8 cellular contexts compared by ENCODE assay signal in genomic region chr19:33438016-33438671, GRCh38.
A peak's percentile ranks its signal among the peaks of the same experiment; 100 is the strongest.
DNase-seq lines count a peak whose midpoint lies in the region; ATAC-seq and TF ChIP-seq lines count a peak whose summit lies in the region.

No MANE protein-coding gene starts in this region.

- TF ChIP-seq POLR2A in testis (IDR thresholded peaks at IDR 0.05) = no peak

- intact Hi-C loops in heart right ventricle (cut with DNase I) (no loop called here), testis (cut with DNase I; ENCODE audit: low total_unique reads) (loop anchor here (10.0 kb wide), 1 partner anchor 337 kb away; no protein-coding TSS in a partner anchor)

- H3K27ac ChIP-seq in heart right ventricle (no peak overlapping the region), testis (no peak overlapping the region)

- ATAC-seq in heart right ventricle (peak in 7 of 8 donors; percentile 35 to 76 (median 56)), HG03457 (IDR thresholded peaks at IDR 0.05; ENCODE audit: unreplicated experiment) (no peak), HG03439 (IDR thresholded peaks at IDR 0.05; ENCODE audit: unreplicated experiment) (no peak)

- H3K4me3 ChIP-seq in heart right ventricle = no peak overlapping the region
- no peak overlapping the region for H3K4me3 ChIP-seq in testis

- H3K36me3 ChIP-seq in heart right ventricle (peaks cover 0 to 5% (median 0%) of the 10 kb centered on the region in 9 donors), testis (ENCODE audit: low read depth, missing control alignments) (no peaks in the 10 kb centered on the region)

- H3K4me1 ChIP-seq in heart right ventricle = peaks cover 0 to 6% (median 0%) of the 10 kb centered on the region in 9 donors
- H3K4me1 ChIP-seq in testis = no peaks in the 10 kb centered on the region

- 49 to 52% methylated on average over 10 of the region's 10 CpGs for WGBS in heart right ventricle, 2 donors
- WGBS in testis, 2 donors = 67 to 74% methylated on average over 6 to 10 of the region's 10 CpGs

- H3K9me3 ChIP-seq in heart right ventricle = no peaks in the 10 kb centered on the region
- no peaks in the 10 kb centered on the region for H3K9me3 ChIP-seq in testis

- TF ChIP-seq CTCF in heart right ventricle (IDR thresholded peaks at IDR 0.05) = peak in 7 of 9 donors; percentile 6 to 45 (median 31)
- TF ChIP-seq CTCF in testis (IDR thresholded peaks at IDR 0.05) = no peak

- H3K27me3 ChIP-seq in heart right ventricle (no peaks in the 10 kb centered on the region), testis (no peaks in the 10 kb centered on the region)

- DNase-seq in NCI-H2227 (lab: John Stamatoyannopoulos, UW; ENCODE audit: unreplicated experiment) (peak; percentile 57), NCI-H2227 treated with DMSO at 0.1 percent for 48 hours (lab: John Stamatoyannopoulos, UW) (no peak), RPMI8226 (peak; percentile 5), heart right ventricle (peak; percentile 23 to 44), testis (peak; percentile 64), NCI-H1694 (lab: John Stamatoyannopoulos, UW) (no peak)

Comparison
In these comparisons a context has a peak if more than half of its experiments do, and no peak if none do; other contexts are left out.
1. DNase-seq: peak in NCI-H2227 (single experiment), RPMI8226 (single experiment), heart right ventricle (2 of 2) and testis (single experiment); none in NCI-H2227 treated with DMSO at 0.1 percent for 48 hours (single experiment) and NCI-H1694 (single experiment).
2. ATAC-seq: peak in heart right ventricle (7 of 8); none in HG03457 (single experiment) and HG03439 (single experiment).
3. CTCF ChIP-seq: peak in heart right ventricle (7 of 9); none in testis (0 of 3).